8 cellular contexts compared by ENCODE assay signal in genomic region chr1:208177656-208178055, GRCh38.
A peak's percentile ranks its signal among the peaks of the same experiment; 100 is the strongest.
DNase-seq lines count a peak whose midpoint lies in the region; ATAC-seq and TF ChIP-seq lines count a peak whose summit lies in the region.

No MANE protein-coding gene starts in this region.

- H3K27ac ChIP-seq in substantia nigra (ENCODE audit: low read depth, low read length, poor library complexity, severe bottlenecking): no peak overlapping the region

- DNase-seq in NCI-H345 (lab: John Stamatoyannopoulos, UW) (peak; percentile 88), left lobe of liver (ENCODE audit: low spot score) (no peak), kidney glomerular epithelial cell (lab: John Stamatoyannopoulos, UW) (no peak), amniotic stem cell (lab: John Stamatoyannopoulos, UW) (no peak), substantia nigra (lab: John Stamatoyannopoulos, UW) (no peak)

- ATAC-seq in GM18511 (IDR thresholded peaks at IDR 0.05; ENCODE audit: unreplicated experiment): peak; percentile 64
- peak; percentile 88 for ATAC-seq in HG02759 (IDR thresholded peaks at IDR 0.05; ENCODE audit: unreplicated experiment)
- peak; percentile 48 for ATAC-seq in left lobe of liver
- ATAC-seq in SK-N-SH treated with all-trans-retinoic acid at 6 μM for 48 hours: no peak

TF ChIP-seq in SK-N-SH treated with all-trans-retinoic acid at 6 μM for 48 hours, 23 proteins besides CTCF, POLR2A, EP300 and RAD21:
- TF ChIP-seq BACH2 (CRISPR knock-in tag; IDR thresholded peaks at IDR 0.05; ENCODE audit: borderline replicate concordance) (no peak), ESRRG (CRISPR knock-in tag; IDR thresholded peaks at IDR 0.05) (no peak), TOX (CRISPR knock-in tag; IDR thresholded peaks at IDR 0.05; ENCODE audit: borderline replicate concordance) (no peak), ZNF70 (CRISPR knock-in tag; IDR thresholded peaks at IDR 0.05) (no peak), ZNF565 (CRISPR knock-in tag; conservative IDR thresholded peaks at IDR 0.05; ENCODE audit: low read depth) (no peak), SNAI2 (CRISPR knock-in tag; IDR thresholded peaks at IDR 0.05) (no peak), CSDC2 (CRISPR knock-in tag; IDR thresholded peaks at IDR 0.05) (no peak), PPARA (CRISPR knock-in tag; IDR thresholded peaks at IDR 0.05; ENCODE audit: borderline replicate concordance) (no peak), ZFP3 (CRISPR knock-in tag; IDR thresholded peaks at IDR 0.05) (no peak), TSHZ2 (CRISPR knock-in tag; IDR thresholded peaks at IDR 0.05) (no peak), CSRNP3 (CRISPR knock-in tag; IDR thresholded peaks at IDR 0.05) (no peak), ZC3H10 (CRISPR knock-in tag; IDR thresholded peaks at IDR 0.05) (no peak), POU6F1 (CRISPR knock-in tag; IDR thresholded peaks at IDR 0.05; ENCODE audit: borderline replicate concordance, low read depth) (no peak)
